8 cellular contexts compared by ENCODE assay signal in the genomic region with DNA sequence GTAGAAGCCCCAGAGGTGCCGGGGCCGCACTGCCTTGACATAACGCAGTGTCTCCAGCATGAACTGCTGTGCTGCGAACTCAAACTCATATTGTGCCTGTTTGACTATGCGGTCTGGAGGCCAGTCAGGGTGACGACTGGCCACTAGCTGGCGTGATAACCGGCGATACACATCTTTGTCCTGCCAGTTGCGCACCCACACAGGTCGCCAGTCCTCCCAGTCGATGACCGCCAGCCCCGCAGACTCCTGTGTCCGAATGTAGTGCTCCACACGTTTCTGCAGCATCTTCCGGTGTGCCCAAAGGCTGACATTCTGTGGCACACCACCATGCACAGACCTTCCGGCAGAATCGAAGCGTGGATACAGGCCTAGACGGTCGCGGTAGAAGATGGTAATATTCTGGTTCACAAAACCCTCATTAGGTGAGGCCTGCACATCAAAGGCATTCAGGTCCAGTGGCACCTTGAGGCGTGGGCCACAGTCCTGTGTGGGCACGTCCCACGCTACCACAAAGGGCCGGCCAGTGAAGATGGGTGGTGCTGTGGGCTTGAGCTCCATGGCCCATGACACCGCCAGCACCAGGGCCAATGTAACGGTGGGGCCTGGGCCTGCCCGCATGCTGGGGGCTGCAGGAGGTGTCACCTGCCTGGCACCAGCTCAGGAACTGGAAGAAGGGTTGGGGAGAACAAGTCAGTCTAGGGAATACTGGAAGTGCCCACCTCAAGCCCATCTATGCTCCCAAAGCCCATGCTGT. TPM values are rescaled to one million over a fixed set of nuclear protein-coding genes. Genes with fewer than 3 reads are reported as not detected.
DNase-seq lines count a peak whose midpoint lies in the region; ATAC-seq and TF ChIP-seq lines count a peak whose summit lies in the region.

No MANE protein-coding gene starts in this region.

- TF ChIP-seq CTCF in cardiac muscle cell (IDR thresholded peaks at IDR 0.05; ENCODE audit: low read depth, low read length) (no peak), mesothelial cell of epicardium (IDR thresholded peaks at IDR 0.05; ENCODE audit: unreplicated experiment) (no peak), vagina (IDR thresholded peaks at IDR 0.05) (no peak)

- TF ChIP-seq POLR2A in vagina (IDR thresholded peaks at IDR 0.05) (no peak), erythroblast (IDR thresholded peaks at IDR 0.05; ENCODE audit: low read length) (no peak)

- H3K27me3 ChIP-seq in cardiac muscle cell, result no peaks in the 10 kb centered on the region
- no peaks in the 10 kb centered on the region for H3K27me3 ChIP-seq in vagina

- H3K36me3 ChIP-seq in cardiac muscle cell (peaks cover 24% of the 10 kb centered on the region), vagina (peaks cover 0 to 12% of the 10 kb centered on the region in 2 donors)

- DNase-seq in cardiac muscle cell (ENCODE audit: low read depth in 1 of 2, low spot score in 1 of 2), result no peak
- DNase-seq in left ventricle myocardium superior, result no peak
- no peak for DNase-seq in central memory CD8-positive, alpha-beta T cell (ENCODE audit: low spot score in 2 of 2)
- no peak for DNase-seq in mesothelial cell of epicardium (ENCODE audit: low spot score in 2 of 2, unreplicated experiment in 2 of 2)
- DNase-seq in vagina (ENCODE audit: extremely low spot score in 2 of 2), result no peak
- DNase-seq in mucosa of gallbladder (ENCODE audit: low spot score), result no peak
- no peak for DNase-seq in erythroblast (lab: John Stamatoyannopoulos, UW)

- H3K9me3 Mint-ChIP-seq in central memory CD8-positive, alpha-beta T cell, result no peaks in the 10 kb centered on the region
- no peaks in the 10 kb centered on the region for H3K9me3 Mint-ChIP-seq in mesothelial cell of epicardium

- peaks cover 56% of the 10 kb centered on the region for H3K4me1 Mint-ChIP-seq in central memory CD8-positive, alpha-beta T cell
- peaks cover 56% of the 10 kb centered on the region for H3K4me1 Mint-ChIP-seq in mesothelial cell of epicardium

- peak overlapping the region; percentile 100 for H3K27ac ChIP-seq in cardiac muscle cell
- peak overlapping the region; percentile 90 for H3K27ac ChIP-seq in vagina

- no peaks in the 10 kb centered on the region for H3K9me3 ChIP-seq in cardiac muscle cell (ENCODE audit: low read depth)
- no peaks in the 10 kb centered on the region for H3K9me3 ChIP-seq in vagina

- H3K4me1 ChIP-seq in cardiac muscle cell (ENCODE audit: low read depth) (peaks cover 24% of the 10 kb centered on the region), vagina (peaks cover 70% of the 10 kb centered on the region)

- peaks cover 5% of the 10 kb centered on the region for H3K36me3 Mint-ChIP-seq in central memory CD8-positive, alpha-beta T cell (ENCODE audit: insufficient read depth)
- peaks cover 15% of the 10 kb centered on the region for H3K36me3 Mint-ChIP-seq in mesothelial cell of epicardium

- peak overlapping the region; percentile 83 for H3K27ac Mint-ChIP-seq in central memory CD8-positive, alpha-beta T cell (ENCODE audit: low read depth)
- peak overlapping the region; percentile 90 for H3K27ac Mint-ChIP-seq in mesothelial cell of epicardium

- intact Hi-C loops in left ventricle myocardium superior (cut with micrococcal nuclease) (no loop called here), vagina (cut with DNase I) (loop anchor here (5.0 kb wide), 1 partner anchor 63 kb away; no protein-coding TSS in a partner anchor)

- no peaks in the 10 kb centered on the region for H3K27me3 Mint-ChIP-seq in central memory CD8-positive, alpha-beta T cell
- no peaks in the 10 kb centered on the region for H3K27me3 Mint-ChIP-seq in mesothelial cell of epicardium (ENCODE audit: low read depth)

- H3K4me3 ChIP-seq in cardiac muscle cell (peak overlapping the region; percentile 65), vagina (peak overlapping the region; percentile 72 to 97)

- ATAC-seq in left ventricle myocardium superior (no peak), GM18519 (IDR thresholded peaks at IDR 0.05; ENCODE audit: low FRiP score, unreplicated experiment) (no peak)
- no peak for ATAC-seq in central memory CD8-positive, alpha-beta T cell (replicated peaks; ENCODE audit: extremely low read depth, poor library complexity, severe bottlenecking)

- peak overlapping the region; percentile 85 for H3K4me3 Mint-ChIP-seq in central memory CD8-positive, alpha-beta T cell
- H3K4me3 Mint-ChIP-seq in mesothelial cell of epicardium, result peak overlapping the region; percentile 88

RNA-seq across cellular contexts. Expression of gene HYAL2, which starts 2.5 kb away (rescaled TPM):
- total RNA-seq in cardiac muscle cell, result 116 and 124 TPM in 2 replicates
- 88.3 and 106 TPM in 2 replicates for polyA plus RNA-seq in cardiac muscle cell
- total RNA-seq in left ventricle myocardium superior, result 36.0 TPM
- total RNA-seq in mesothelial cell of epicardium, result 71.5 to 76.3 TPM (median 75.1 TPM) in 3 replicates
- total RNA-seq in vagina, result 173 TPM
- total RNA-seq in mucosa of gallbladder, result 84.6 TPM

RNA-seq across cellular contexts. Expression of gene TUSC2, which starts 8.0 kb away (rescaled TPM):
- total RNA-seq in cardiac muscle cell (84.1 and 87.0 TPM in 2 replicates), left ventricle myocardium superior (30.7 TPM), mesothelial cell of epicardium (19.8 to 23.3 TPM (median 20.3 TPM) in 3 replicates), vagina (11.8 TPM), mucosa of gallbladder (42.5 TPM)
- 66.4 and 76.6 TPM in 2 replicates for polyA plus RNA-seq in cardiac muscle cell

RNA-seq across cellular contexts. Expression of gene HYAL1, which starts 16.7 kb away (rescaled TPM):
- total RNA-seq in cardiac muscle cell (3.4 and 5.0 TPM in 2 replicates), left ventricle myocardium superior (70.0 TPM), mesothelial cell of epicardium (2.4 to 3.5 TPM (median 2.7 TPM) in 3 replicates), vagina (17.7 TPM), mucosa of gallbladder (82.4 TPM)
- polyA plus RNA-seq in cardiac muscle cell, result 3.3 and 4.3 TPM in 2 replicates

RNA-seq across cellular contexts. Expression of gene RASSF1, which starts 20.6 kb away (rescaled TPM):
- total RNA-seq in cardiac muscle cell, result 13.0 and 23.1 TPM in 2 replicates
- 23.8 and 33.5 TPM in 2 replicates for polyA plus RNA-seq in cardiac muscle cell
- total RNA-seq in left ventricle myocardium superior, result 10.5 TPM
- total RNA-seq in mesothelial cell of epicardium, result 13.7 to 15.4 TPM (median 14.3 TPM) in 3 replicates
- total RNA-seq in vagina, result 69.0 TPM
- total RNA-seq in mucosa of gallbladder, result 27.5 TPM

RNA-seq across cellular contexts. Expression of gene HYAL3, which starts 20.8 kb away (rescaled TPM):
- total RNA-seq in cardiac muscle cell, result 3.6 and 6.4 TPM in 2 replicates
- 2.4 and 6.2 TPM in 2 replicates for polyA plus RNA-seq in cardiac muscle cell
- total RNA-seq in left ventricle myocardium superior, result 0.92 TPM
- 2.9 to 3.0 TPM (median 2.9 TPM) in 3 replicates for total RNA-seq in mesothelial cell of epicardium
- total RNA-seq in vagina, result 8.1 TPM
- total RNA-seq in mucosa of gallbladder, result 7.8 TPM
